In genomic region chr9:16236882-16237281, GRCh38 we compare ENCODE assay signal across 20 cellular contexts.
DNase-seq lines count a peak whose midpoint lies in the region; ATAC-seq and TF ChIP-seq lines count a peak whose summit lies in the region.
"Had no signal": no experiment of that assay in that cellular context is flagged by ENCODE, and none has a peak within 500 bp of the region (broad histone marks: within the 10 kb centered on the region; RNA-seq: fewer than 3 reads in every experiment).

No MANE protein-coding gene starts in this region.

- peak; percentile 41 for DNase-seq in LHCN-M2 (ENCODE audit: low read depth)
- DNase-seq in fibroblast of villous mesenchyme (ENCODE audit: low read depth), result peak; percentile 42
- no peak for DNase-seq in omental fat pad (ENCODE audit: low spot score)
- no peak for DNase-seq in activated CD8-positive, alpha-beta memory T cell treated with anti-CD3 and anti-CD28 coated beads, Interleukin-2, amount 10 ng/mL, durations not matched to agents 7 days and 5 days
- no peak for DNase-seq in NCI-H2227 (lab: John Stamatoyannopoulos, UW; ENCODE audit: unreplicated experiment)
- DNase-seq: activated CD4-positive, alpha-beta T cell treated with anti-CD3 and anti-CD28 coated beads for 48 hours; activated CD8-positive, alpha-beta memory T cell treated with anti-CD3 and anti-CD28 coated beads, Interleukin-2, amount 50 U/mL, for 4 hours; activated gamma-delta T cell treated with Interleukin-2 at 50 U/mL for 16 hours; anterior cingulate cortex; CD8-positive, alpha-beta T cell; DMS79 treated with DMSO at 0.1 percent for 48 hours; naive B cell; NCI-H2029; NCI-H510A; T-cell had no signal

- no peak overlapping the region for H3K27ac Mint-ChIP-seq in activated CD8-positive, alpha-beta memory T cell treated with anti-CD3 and anti-CD28 coated beads, Interleukin-2, amount 10 ng/mL, durations not matched to agents 7 days and 5 days
- H3K27ac Mint-ChIP-seq: CD8-positive, alpha-beta T cell; IgD-negative memory B cell; T-cell had no signal

- H3K27me3 ChIP-seq in ACC112 (ENCODE audit: insufficient read depth, low read length), result no peaks in the 10 kb centered on the region

- H2AFZ ChIP-seq in ACC112 (ENCODE audit: low read length, unreplicated experiment), result peak overlapping the region; percentile 65

- CTCF ChIA-PET in activated CD8-positive, alpha-beta memory T cell treated with anti-CD3 and anti-CD28 coated beads, Interleukin-2, amount 10 ng/mL, durations not matched to agents 7 days and 5 days (lab: Charles Lee), result no interaction called here

- no peaks in the 10 kb centered on the region for H3K4me1 Mint-ChIP-seq in activated CD8-positive, alpha-beta memory T cell treated with anti-CD3 and anti-CD28 coated beads, Interleukin-2, amount 10 ng/mL, durations not matched to agents 7 days and 5 days
- H3K4me1 Mint-ChIP-seq: IgD-negative memory B cell, naive B cell, T-cell had no signal

- H3K4me3 ChIP-seq in ACC112 (ENCODE audit: low read depth, low read length) (no peak overlapping the region; the same call in 1 of the 2 replicates), fibroblast of villous mesenchyme (ENCODE audit: low read depth, low read length) (no peak overlapping the region)

- TF ChIP-seq CTCF in fibroblast of villous mesenchyme (IDR thresholded peaks at IDR 0.05; ENCODE audit: insufficient read depth, low read depth, low read length), result no peak
- TF ChIP-seq CTCF in omental fat pad (IDR thresholded peaks at IDR 0.05), result no peak

- H3K27me3 Mint-ChIP-seq in activated CD8-positive, alpha-beta memory T cell treated with anti-CD3 and anti-CD28 coated beads, Interleukin-2, amount 10 ng/mL, durations not matched to agents 7 days and 5 days, result no peaks in the 10 kb centered on the region
- H3K27me3 Mint-ChIP-seq: IgD-negative memory B cell, T-cell had no signal

- ATAC-seq in omental fat pad (ENCODE audit: low FRiP score), result peak; percentile 33
- no peak for ATAC-seq in HG02938 (IDR thresholded peaks at IDR 0.05; ENCODE audit: unreplicated experiment)
- no peak for ATAC-seq in activated CD8-positive, alpha-beta memory T cell treated with anti-CD3 and anti-CD28 coated beads, Interleukin-2, amount 10 ng/mL, durations not matched to agents 7 days and 5 days
- ATAC-seq in HG03108 (IDR thresholded peaks at IDR 0.05; ENCODE audit: unreplicated experiment), result no peak
- ATAC-seq: CD8-positive, alpha-beta T cell; T-cell had no signal

- no peaks in the 10 kb centered on the region for H3K36me3 ChIP-seq in ACC112 (ENCODE audit: insufficient read depth, low read length)

- H3K79me2 ChIP-seq in ACC112 (ENCODE audit: control insufficient read depth, insufficient read depth, low read length, unreplicated experiment), result no peaks in the 10 kb centered on the region

- H3K27ac ChIP-seq in ACC112 (ENCODE audit: low read depth, low read length), result peak overlapping the region; percentile 54
- H3K27ac ChIP-seq: HL-60 had no signal

- H3K36me3 Mint-ChIP-seq in activated CD8-positive, alpha-beta memory T cell treated with anti-CD3 and anti-CD28 coated beads, Interleukin-2, amount 10 ng/mL, durations not matched to agents 7 days and 5 days, result no peaks in the 10 kb centered on the region
- H3K36me3 Mint-ChIP-seq: CD8-positive, alpha-beta T cell; IgD-negative memory B cell; T-cell had no signal

- no peak overlapping the region for H3K4me3 Mint-ChIP-seq in activated CD8-positive, alpha-beta memory T cell treated with anti-CD3 and anti-CD28 coated beads, Interleukin-2, amount 10 ng/mL, durations not matched to agents 7 days and 5 days
- H3K4me3 Mint-ChIP-seq: CD8-positive, alpha-beta T cell; IgD-negative memory B cell; naive B cell; T-cell had no signal

- H3K9me3 Mint-ChIP-seq in activated CD8-positive, alpha-beta memory T cell treated with anti-CD3 and anti-CD28 coated beads, Interleukin-2, amount 10 ng/mL, durations not matched to agents 7 days and 5 days (ENCODE audit: low read depth), result peaks cover 15% of the 10 kb centered on the region

- H3K4me1 ChIP-seq in ACC112 (ENCODE audit: control insufficient read depth, insufficient read depth, low read length, unreplicated experiment), result peaks cover 35% of the 10 kb centered on the region

Comparison
In these comparisons a context has a peak if more than half of its experiments do, and no peak if none do; other contexts are left out.
1. DNase-seq: peak in LHCN-M2 (single experiment) and fibroblast of villous mesenchyme (single experiment); none in omental fat pad (single experiment), activated CD8-positive, alpha-beta memory T cell treated with anti-CD3 and anti-CD28 coated beads, Interleukin-2, amount 10 ng/mL, durations not matched to agents 7 days and 5 days (single experiment) and NCI-H2227 (single experiment).